ENCODE assay signal across 2 cellular contexts in genomic region chr19:52600639-52601024, GRCh38.
TF ChIP-seq lines count a peak whose summit lies in the region.

No MANE protein-coding gene starts in this region.

TF ChIP-seq in GM12878, 131 proteins besides CTCF, POLR2A, EP300 and RAD21:
- TF ChIP-seq SKIL (IDR thresholded peaks at IDR 0.05; ENCODE audit: low read depth, poor library complexity, severe bottlenecking): no peak
- 0 out of 2 replicates have a peak, but pooled peaks have one; percentile 10 for TF ChIP-seq DPF2 (IDR thresholded peaks at IDR 0.05)
- TF ChIP-seq PAX5 (IDR thresholded peaks at IDR 0.05; ENCODE audit: borderline replicate concordance, low read depth, low read length): no peak
TF ChIP-seq in GM12878: peak in this region for 1.

TF ChIP-seq in liver, 16 proteins besides CTCF, POLR2A, EP300 and RAD21 (continued from another document):
- TF ChIP-seq JUND (IDR thresholded peaks at IDR 0.05) (no peak), NR2F2 (IDR thresholded peaks at IDR 0.05) (no peak)
- TF ChIP-seq, protein P1, sequence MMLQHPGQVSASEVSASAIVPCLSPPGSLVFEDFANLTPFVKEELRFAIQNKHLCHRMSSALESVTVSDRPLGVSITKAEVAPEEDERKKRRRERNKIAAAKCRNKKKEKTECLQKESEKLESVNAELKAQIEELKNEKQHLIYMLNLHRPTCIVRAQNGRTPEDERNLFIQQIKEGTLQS (IDR thresholded peaks at IDR 0.05): no peak
